Comparison of ENCODE assay signal across 24 cellular contexts in the genomic region with DNA sequence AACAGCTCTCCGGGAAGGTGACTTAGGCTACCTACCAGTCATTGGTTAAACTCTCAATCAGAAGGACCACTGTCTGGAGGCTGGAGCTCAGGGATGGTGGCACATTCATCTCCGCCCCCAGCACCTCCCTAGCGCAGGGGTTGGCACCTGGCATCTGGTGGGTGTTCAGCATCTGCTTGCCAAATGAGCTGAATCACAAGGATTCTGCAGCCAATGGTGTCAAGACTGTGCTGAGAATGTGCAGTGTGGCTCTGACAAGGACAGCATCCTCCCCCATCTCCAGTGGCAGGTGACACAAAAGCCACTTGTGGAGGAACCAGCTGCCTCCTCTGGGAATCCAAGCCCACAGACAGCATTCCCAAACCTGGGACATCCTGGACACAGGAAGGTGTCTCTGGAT. TPM values are rescaled to one million over a fixed set of nuclear protein-coding genes. Genes with fewer than 3 reads are reported as not detected.
"Had no signal": no experiment of that assay in that cellular context is flagged by ENCODE, and none has a peak within 500 bp of the region (broad histone marks: within the 10 kb centered on the region; RNA-seq: fewer than 3 reads in every experiment).

No MANE protein-coding gene starts in this region.

- H3K36me3 Mint-ChIP-seq: activated naive CD8-positive, alpha-beta T cell treated with anti-CD3 and anti-CD28 coated beads, Interleukin-2, amount 10 ng/mL, durations not matched to agents 7 days and 5 days had no signal

- DNase-seq: activated CD4-positive, alpha-beta T cell treated with anti-CD3 and anti-CD28 coated beads for 4 hours; activated CD4-positive, alpha-beta T cell treated with anti-CD3 and anti-CD28 coated beads, Interleukin-2, amount 50 U/mL, for 4 hours; activated CD8-positive, alpha-beta memory T cell treated with anti-CD3 and anti-CD28 coated beads, Interleukin-2, amount 50 U/mL, for 48 hours; activated CD8-positive, alpha-beta T cell treated with anti-CD3 and anti-CD28 coated beads, Interleukin-2, amount 10 ng/mL, durations not matched to agents 7 days and 5 days; activated naive CD4-positive, alpha-beta T cell treated with anti-CD3 and anti-CD28 coated beads, Interleukin-2, amount 50 U/mL, for 16 hours; activated naive CD8-positive, alpha-beta T cell treated with anti-CD3 and anti-CD28 coated beads, Interleukin-2, amount 10 ng/mL, durations not matched to agents 7 days and 5 days; activated T-cell treated with anti-CD3 and anti-CD28 coated beads, Interleukin-2, amount 50 U/mL, for 1 hour; adrenal gland; NCI-H1092; NCI-H1417 treated with DMSO at 0.1 percent for 48 hours; NCI-H1694; NCI-H2029; NCI-H2171; NCI-H226; NCI-H510A; NCI-H526 treated with DMSO at 0.1 percent for 48 hours; NCI-H82; Peyer's patch; SW 1271 had no signal

- H3K4me3 Mint-ChIP-seq: activated CD8-positive, alpha-beta T cell treated with anti-CD3 and anti-CD28 coated beads, Interleukin-2, amount 10 ng/mL, durations not matched to agents 7 days and 5 days; activated naive CD8-positive, alpha-beta T cell treated with anti-CD3 and anti-CD28 coated beads, Interleukin-2, amount 10 ng/mL, durations not matched to agents 7 days and 5 days had no signal

- H3K9me3 Mint-ChIP-seq: activated naive CD8-positive, alpha-beta T cell treated with anti-CD3 and anti-CD28 coated beads, Interleukin-2, amount 10 ng/mL, durations not matched to agents 7 days and 5 days had no signal

- H3K27ac Mint-ChIP-seq: activated CD8-positive, alpha-beta T cell treated with anti-CD3 and anti-CD28 coated beads, Interleukin-2, amount 10 ng/mL, durations not matched to agents 7 days and 5 days; activated naive CD8-positive, alpha-beta T cell treated with anti-CD3 and anti-CD28 coated beads, Interleukin-2, amount 10 ng/mL, durations not matched to agents 7 days and 5 days had no signal

- H3K27me3 ChIP-seq: adrenal gland, Peyer's patch, SJSA1 had no signal

- H3K4me1 ChIP-seq: adrenal gland, Peyer's patch, SJSA1 had no signal

- H3K9me3 ChIP-seq: adrenal gland, Peyer's patch, SJSA1 had no signal

- H3K4me1 Mint-ChIP-seq: activated naive CD8-positive, alpha-beta T cell treated with anti-CD3 and anti-CD28 coated beads, Interleukin-2, amount 10 ng/mL, durations not matched to agents 7 days and 5 days had no signal

- H3K27ac ChIP-seq: adrenal gland, KMS-11, SJSA1 had no signal

- H3K36me3 ChIP-seq: adrenal gland, Peyer's patch, SJSA1 had no signal

- H3K4me2 ChIP-seq: KMS-11 had no signal

- H3K4me3 ChIP-seq: adrenal gland, Peyer's patch, SJSA1 had no signal

- H3K9ac ChIP-seq: KMS-11 had no signal

RNA-seq across cellular contexts. Expression of gene PLXDC1, which starts 35.2 kb away (rescaled TPM):
- total RNA-seq: SJSA1 had no signal

RNA-seq across cellular contexts. Expression of gene ARL5C, which starts 49.7 kb away (rescaled TPM):
- total RNA-seq: activated CD8-positive, alpha-beta T cell treated with anti-CD3 and anti-CD28 coated beads, Interleukin-2, amount 10 ng/mL, durations not matched to agents 7 days and 5 days; adrenal gland; cardiac septum; MCF 10A; Peyer's patch; SJSA1; T-helper 1 cell treated with Interleukin-12 subunit alpha and Interleukin-12 subunit beta and Interleukin-4 antibody, amounts not matched to agents 30 ng/mL and 1 ng/mL, for 36 hours had no signal
- polyA plus RNA-seq: adrenal gland had no signal
